In genomic region chr5:52802272-52803011, GRCh38 we compare ENCODE assay signal across 10 cellular contexts. TPM values are rescaled to one million over a fixed set of nuclear protein-coding genes. Genes with fewer than 3 reads are reported as not detected.
DNase-seq lines count a peak whose midpoint lies in the region; ATAC-seq and TF ChIP-seq lines count a peak whose summit lies in the region.
"Had no signal": no experiment of that assay in that cellular context is flagged by ENCODE, and none has a peak within 500 bp of the region (broad histone marks: within the 10 kb centered on the region; RNA-seq: fewer than 3 reads in every experiment).

No MANE protein-coding gene starts in this region.

- no peak for ATAC-seq in activated T-cell treated with anti-CD3 and anti-CD28 coated beads, Interleukin-2, amount 50 U/mL, for 4 hours
- ATAC-seq in thoracic aorta (ENCODE audit: insufficient number of reproducible peaks, low FRiP score, low read depth) = no peak

- intact Hi-C loops in activated T-helper 1 cell treated with anti-CD3 and anti-CD28 coated beads, Interleukin-12 subunit alpha, Interleukin-12 subunit beta, Interleukin-2, Interleukin-4 antibody, amounts not matched to agents 30 ng/mL and 10 ng/mL and 1 ng/mL, durations not matched to agents 14 hours and 24 hours and 36 hours (cut with micrococcal nuclease) = loop anchor here (5.0 kb wide), 2 partner anchors 115 to 185 kb away; partner anchors contain the start of gene ITGA2

- no peak overlapping the region for H3K27ac Mint-ChIP-seq in activated T-helper 1 cell treated with anti-CD3 and anti-CD28 coated beads, Interleukin-12 subunit alpha, Interleukin-12 subunit beta, Interleukin-2, Interleukin-4 antibody, amounts not matched to agents 30 ng/mL and 10 ng/mL and 1 ng/mL, durations not matched to agents 14 hours and 24 hours and 36 hours
- H3K27ac Mint-ChIP-seq: B cell had no signal

- H3K9me3 Mint-ChIP-seq in activated T-cell treated with anti-CD3 and anti-CD28 coated beads, Interleukin-2, amount 50 U/mL, for 4 hours = no peaks in the 10 kb centered on the region
- no peaks in the 10 kb centered on the region for H3K9me3 Mint-ChIP-seq in activated T-helper 1 cell treated with anti-CD3 and anti-CD28 coated beads, Interleukin-12 subunit alpha, Interleukin-12 subunit beta, Interleukin-2, Interleukin-4 antibody, amounts not matched to agents 30 ng/mL and 10 ng/mL and 1 ng/mL, durations not matched to agents 14 hours and 24 hours and 36 hours

- H3K36me3 ChIP-seq in iPS-15b (ENCODE audit: control insufficient read depth, insufficient read depth, low read length) (peaks cover 2% of the 10 kb centered on the region), thoracic aorta (no peaks in the 10 kb centered on the region), H7 (replicated peaks; ENCODE audit: control insufficient read depth, insufficient read depth, low read length) (peaks cover 7% of the 10 kb centered on the region)

- peaks cover 57% of the 10 kb centered on the region for H3K4me1 Mint-ChIP-seq in activated T-cell treated with anti-CD3 and anti-CD28 coated beads, Interleukin-2, amount 50 U/mL, for 4 hours (ENCODE audit: low read depth)
- H3K4me1 Mint-ChIP-seq in activated T-helper 1 cell treated with anti-CD3 and anti-CD28 coated beads, Interleukin-12 subunit alpha, Interleukin-12 subunit beta, Interleukin-2, Interleukin-4 antibody, amounts not matched to agents 30 ng/mL and 10 ng/mL and 1 ng/mL, durations not matched to agents 14 hours and 24 hours and 36 hours (ENCODE audit: low read depth) = peaks cover 63% of the 10 kb centered on the region

- TF ChIP-seq CTCF in thoracic aorta (IDR thresholded peaks at IDR 0.05) (no peak), GM13976 (IDR thresholded peaks at IDR 0.05; ENCODE audit: borderline replicate concordance, control extremely low read depth, extremely low read depth, insufficient read depth, missing control alignments) (no peak)

- H3K4me3 ChIP-seq in iPS-15b (ENCODE audit: low read depth, low read length) (peak overlapping the region; percentile 97), thoracic aorta (peak overlapping the region; percentile 82), H7 (ENCODE audit: insufficient read depth, low read depth, low read length) (no peak overlapping the region; the same call in 1 of the 2 replicates)

- DNase-seq in activated T-cell treated with anti-CD3 and anti-CD28 coated beads, Interleukin-2, amount 50 U/mL, for 4 hours = no peak
- DNase-seq in activated T-cell treated with anti-CD3 and anti-CD28 coated beads, Interleukin-2, amount 50 U/mL, for 48 hours = no peak
- no peak for DNase-seq in activated T-helper 1 cell treated with anti-CD3 and anti-CD28 coated beads, Interleukin-12 subunit alpha, Interleukin-12 subunit beta, Interleukin-2, Interleukin-4 antibody, amounts not matched to agents 30 ng/mL and 10 ng/mL and 1 ng/mL, durations not matched to agents 14 hours and 24 hours and 36 hours (ENCODE audit: low spot score)
- DNase-seq in thoracic aorta (ENCODE audit: low spot score) (no peak), GM13976 (ENCODE audit: low spot score) (no peak), dedifferentiated amniotic fluid mesenchymal stem cell (ENCODE audit: extremely low spot score) (no peak), H7 (no peak)
- DNase-seq: stimulated activated CD4-positive, alpha-beta T cell treated with anti-CD3 and anti-CD28 coated beads, Interleukin-15, amount 100 ng/mL, for 24 hours had no signal

- H3K9me3 ChIP-seq in iPS-15b (ENCODE audit: control insufficient read depth, insufficient read depth, low read length) (no peaks in the 10 kb centered on the region), thoracic aorta (no peaks in the 10 kb centered on the region)

- in situ Hi-C loops in GM13976 (cut with MboI; ENCODE audit: low sequenced_read_pairs, unreplicated experiment) = no loop called here

- peak overlapping the region; percentile 95 to 98 for H3K27ac ChIP-seq in thoracic aorta

- no peaks in the 10 kb centered on the region for H3K27me3 Mint-ChIP-seq in activated T-cell treated with anti-CD3 and anti-CD28 coated beads, Interleukin-2, amount 50 U/mL, for 4 hours (ENCODE audit: low read depth)
- no peaks in the 10 kb centered on the region for H3K27me3 Mint-ChIP-seq in activated T-helper 1 cell treated with anti-CD3 and anti-CD28 coated beads, Interleukin-12 subunit alpha, Interleukin-12 subunit beta, Interleukin-2, Interleukin-4 antibody, amounts not matched to agents 30 ng/mL and 10 ng/mL and 1 ng/mL, durations not matched to agents 14 hours and 24 hours and 36 hours (ENCODE audit: insufficient read depth)
- H3K27me3 Mint-ChIP-seq: B cell had no signal

- peak overlapping the region; percentile 96 for H3K4me3 Mint-ChIP-seq in activated T-cell treated with anti-CD3 and anti-CD28 coated beads, Interleukin-2, amount 50 U/mL, for 4 hours
- peak overlapping the region; percentile 90 for H3K4me3 Mint-ChIP-seq in activated T-helper 1 cell treated with anti-CD3 and anti-CD28 coated beads, Interleukin-12 subunit alpha, Interleukin-12 subunit beta, Interleukin-2, Interleukin-4 antibody, amounts not matched to agents 30 ng/mL and 10 ng/mL and 1 ng/mL, durations not matched to agents 14 hours and 24 hours and 36 hours

- H3K27me3 ChIP-seq in iPS-15b (ENCODE audit: control insufficient read depth, insufficient read depth, low read length) (no peaks in the 10 kb centered on the region), thoracic aorta (replicated peaks; ENCODE audit: insufficient read depth) (no peaks in the 10 kb centered on the region), H7 (ENCODE audit: control insufficient read depth, insufficient read depth, low read length) (no peaks in the 10 kb centered on the region)

- H3K4me1 ChIP-seq in iPS-15b (ENCODE audit: control insufficient read depth, insufficient read depth, low read length) (peaks cover 25% of the 10 kb centered on the region), thoracic aorta (ENCODE audit: control insufficient read depth in 1 of 2, low read depth in 2 of 2) (peaks cover 50 to 88% of the 10 kb centered on the region in 2 donors)

- H3K9ac ChIP-seq in iPS-15b (ENCODE audit: low read depth, low read length) = no peak overlapping the region

- peaks cover 31% of the 10 kb centered on the region for H3K36me3 Mint-ChIP-seq in activated T-cell treated with anti-CD3 and anti-CD28 coated beads, Interleukin-2, amount 50 U/mL, for 4 hours (ENCODE audit: insufficient read depth)
- peaks cover 42% of the 10 kb centered on the region for H3K36me3 Mint-ChIP-seq in activated T-helper 1 cell treated with anti-CD3 and anti-CD28 coated beads, Interleukin-12 subunit alpha, Interleukin-12 subunit beta, Interleukin-2, Interleukin-4 antibody, amounts not matched to agents 30 ng/mL and 10 ng/mL and 1 ng/mL, durations not matched to agents 14 hours and 24 hours and 36 hours (ENCODE audit: low read depth)

RNA-seq across cellular contexts. Expression of gene ITGA1, which starts 14.7 kb away (rescaled TPM):
- total RNA-seq in activated T-cell treated with anti-CD3 and anti-CD28 coated beads, Interleukin-2, amount 50 U/mL, for 4 hours = 1 to 10 TPM; 2.1 to 6.3 (median 4.7) TPM
- 2.2 and 2.5 TPM in 2 replicates for total RNA-seq in activated T-helper 1 cell treated with anti-CD3 and anti-CD28 coated beads, Interleukin-12 subunit alpha, Interleukin-12 subunit beta, Interleukin-2, Interleukin-4 antibody, amounts not matched to agents 30 ng/mL and 10 ng/mL and 1 ng/mL, durations not matched to agents 14 hours and 24 hours and 36 hours
- total RNA-seq in thoracic aorta = 100 to 1,000 TPM; 125 to 169 TPM
- total RNA-seq in H7 (2014; rRNA removed; shearing (Covaris generic)) = 1.00 and 2.6 TPM in 2 replicates

RNA-seq across cellular contexts. Expression of gene PELO, which starts 14.7 kb away (rescaled TPM):
- 10 to 100 TPM; 21.2 to 26.5 (median 23.7) TPM for total RNA-seq in activated T-cell treated with anti-CD3 and anti-CD28 coated beads, Interleukin-2, amount 50 U/mL, for 4 hours
- total RNA-seq in activated T-helper 1 cell treated with anti-CD3 and anti-CD28 coated beads, Interleukin-12 subunit alpha, Interleukin-12 subunit beta, Interleukin-2, Interleukin-4 antibody, amounts not matched to agents 30 ng/mL and 10 ng/mL and 1 ng/mL, durations not matched to agents 14 hours and 24 hours and 36 hours = 19.4 and 20.0 TPM in 2 replicates
- 10 to 100 TPM; 28.8 to 44.7 TPM for total RNA-seq in thoracic aorta
- 27.1 and 27.6 TPM in 2 replicates for total RNA-seq in H7 (2014; rRNA removed; shearing (Covaris generic))

Comparison
In these comparisons a context has a peak if more than half of its experiments do, and no peak if none do; other contexts are left out.
1. RNA of gene ITGA1, which starts 14.7 kb away (total RNA-seq): 125 to 169 TPM in thoracic aorta; 2.1 to 6.3 TPM in activated T-cell treated with anti-CD3 and anti-CD28 coated beads, Interleukin-2, amount 50 U/mL, for 4 hours, 1.00 to 2.6 TPM in H7 and 2.2 to 2.5 TPM in activated T-helper 1 cell treated with anti-CD3 and anti-CD28 coated beads, Interleukin-12 subunit alpha, Interleukin-12 subunit beta, Interleukin-2, Interleukin-4 antibody, amounts not matched to agents 30 ng/mL and 10 ng/mL and 1 ng/mL, durations not matched to agents 14 hours and 24 hours and 36 hours; every median in the first group is over 10 times any median in the second.